ENCODE assay signal across 14 cellular contexts in the genomic region with DNA sequence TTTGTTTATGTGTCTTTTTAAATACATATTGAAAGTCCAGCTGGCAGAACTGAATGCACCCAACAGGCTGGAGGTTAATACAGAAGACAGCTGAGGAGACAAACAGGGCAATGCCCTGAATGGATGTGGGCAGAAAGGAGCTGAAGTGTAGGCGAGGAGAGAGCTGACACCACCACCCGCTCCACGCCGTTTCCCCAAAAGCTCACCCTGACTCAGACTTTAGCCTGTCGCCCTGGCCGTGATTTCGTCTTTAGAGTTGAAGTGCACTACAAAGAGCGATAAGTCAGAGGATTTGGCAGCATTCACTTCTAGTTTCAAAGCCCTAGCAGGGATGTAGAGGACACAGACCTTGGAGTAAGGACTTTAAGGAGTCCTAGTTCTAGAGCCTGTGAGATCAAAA. TPM values are rescaled to one million over a fixed set of nuclear protein-coding genes. Genes with fewer than 3 reads are reported as not detected.
A peak's percentile ranks its signal among the peaks of the same experiment; 100 is the strongest.
DNase-seq lines count a peak whose midpoint lies in the region; TF ChIP-seq lines count a peak whose summit lies in the region.
"Had no signal": no experiment of that assay in that cellular context is flagged by ENCODE, and none has a peak within 500 bp of the region (broad histone marks: within the 10 kb centered on the region; RNA-seq: fewer than 3 reads in every experiment).

No MANE protein-coding gene starts in this region.

- no peaks in the 10 kb centered on the region for H3K27me3 ChIP-seq in Karpas-422 (ENCODE audit: low read length)
- no peaks in the 10 kb centered on the region for H3K27me3 ChIP-seq in parathyroid adenoma (ENCODE audit: control insufficient read depth, insufficient read depth, low read length)
- H3K27me3 ChIP-seq: breast epithelium had no signal

- H2AFZ ChIP-seq in Karpas-422 (ENCODE audit: low read length) (peak overlapping the region; percentile 32; the same call in 1 of the 2 replicates), parathyroid adenoma (peak overlapping the region; percentile 72)

- H3K27me3 Mint-ChIP-seq in activated naive CD8-positive, alpha-beta T cell, result no peaks in the 10 kb centered on the region
- H3K27me3 Mint-ChIP-seq: B cell had no signal

- peak; percentile 57 for DNase-seq in CD1c-positive myeloid dendritic cell (ENCODE audit: extremely low spot score)
- no peak for DNase-seq in Karpas-422
- DNase-seq in NCI-H1930 (lab: John Stamatoyannopoulos, UW), result no peak
- DNase-seq in NCI-H187 treated with DMSO at 0.1 percent for 48 hours (lab: John Stamatoyannopoulos, UW), result no peak
- DNase-seq in NCI-H2081 (lab: John Stamatoyannopoulos, UW), result no peak
- no peak for DNase-seq in SW 1271 (lab: John Stamatoyannopoulos, UW)
- DNase-seq: left colon, NCI-H1092 treated with DMSO at 0.1 percent for 48 hours, T-helper 9 cell had no signal

- H3K36me3 ChIP-seq in Karpas-422 (ENCODE audit: insufficient read depth, low read length), result no peaks in the 10 kb centered on the region
- H3K36me3 ChIP-seq in parathyroid adenoma (ENCODE audit: control insufficient read depth, insufficient read depth, low read length), result no peaks in the 10 kb centered on the region
- H3K36me3 ChIP-seq: breast epithelium, HAP-1 had no signal

- H3K4me2 ChIP-seq in Karpas-422 (ENCODE audit: low read depth, low read length, poor library complexity, severe bottlenecking) (no peak overlapping the region), parathyroid adenoma (ENCODE audit: low read length) (no peak overlapping the region)

- TF ChIP-seq CTCF in parathyroid adenoma (IDR thresholded peaks at IDR 0.05), result no peak

- H3K9ac ChIP-seq in Karpas-422 (ENCODE audit: low read length) (no peak overlapping the region), parathyroid adenoma (no peak overlapping the region)

- H3K9me3 ChIP-seq in Karpas-422 (ENCODE audit: low read length) (no peaks in the 10 kb centered on the region), parathyroid adenoma (ENCODE audit: control insufficient read depth, low read length) (no peaks in the 10 kb centered on the region)
- H3K9me3 ChIP-seq: breast epithelium, HAP-1 had no signal

- no peaks in the 10 kb centered on the region for H4K20me1 ChIP-seq in Karpas-422 (ENCODE audit: insufficient read depth, low read depth, low read length)

- no peaks in the 10 kb centered on the region for H3K9me2 ChIP-seq in Karpas-422 (replicated peaks; ENCODE audit: insufficient read depth, low read length)

- peaks cover 23% of the 10 kb centered on the region for H3K79me2 ChIP-seq in Karpas-422 (ENCODE audit: low read length)
- no peaks in the 10 kb centered on the region for H3K79me2 ChIP-seq in parathyroid adenoma

- H3K4me3 Mint-ChIP-seq in activated naive CD8-positive, alpha-beta T cell, result peak overlapping the region; percentile 65

- H3K27ac ChIP-seq in Karpas-422 (ENCODE audit: low read length) (no peak overlapping the region), parathyroid adenoma (peak overlapping the region; percentile 24)
- H3K27ac ChIP-seq: breast epithelium had no signal

- peak overlapping the region; percentile 88 for H3K27ac Mint-ChIP-seq in activated naive CD8-positive, alpha-beta T cell
- H3K27ac Mint-ChIP-seq: B cell had no signal

- H3K4me3 ChIP-seq in Karpas-422 (ENCODE audit: low read length) (no peak overlapping the region), parathyroid adenoma (ENCODE audit: low read depth, low read length) (no peak overlapping the region)
- H3K4me3 ChIP-seq: breast epithelium, HAP-1 had no signal

- H3K4me1 Mint-ChIP-seq in activated naive CD8-positive, alpha-beta T cell (ENCODE audit: low read depth), result peaks cover 74% of the 10 kb centered on the region

- H3K4me1 ChIP-seq in Karpas-422 (ENCODE audit: low read length), result peaks cover 48% of the 10 kb centered on the region
- H3K4me1 ChIP-seq in parathyroid adenoma, result no peaks in the 10 kb centered on the region
- H3K4me1 ChIP-seq: breast epithelium had no signal

- no peaks in the 10 kb centered on the region for H3K9me3 Mint-ChIP-seq in activated naive CD8-positive, alpha-beta T cell (ENCODE audit: low read depth)

- H3K36me3 Mint-ChIP-seq in activated naive CD8-positive, alpha-beta T cell, result peaks cover 4% of the 10 kb centered on the region

RNA-seq across cellular contexts. Expression of a gene that starts 2.2 kb away (rescaled TPM):
- total RNA-seq in Karpas-422 (2014; rRNA removed; shearing (Covaris generic); ENCODE audit: low replicate concordance), result 34.8 and 59.3 TPM in 2 replicates
